Comparison of ENCODE assay signal across 8 cellular contexts in the genomic region with DNA sequence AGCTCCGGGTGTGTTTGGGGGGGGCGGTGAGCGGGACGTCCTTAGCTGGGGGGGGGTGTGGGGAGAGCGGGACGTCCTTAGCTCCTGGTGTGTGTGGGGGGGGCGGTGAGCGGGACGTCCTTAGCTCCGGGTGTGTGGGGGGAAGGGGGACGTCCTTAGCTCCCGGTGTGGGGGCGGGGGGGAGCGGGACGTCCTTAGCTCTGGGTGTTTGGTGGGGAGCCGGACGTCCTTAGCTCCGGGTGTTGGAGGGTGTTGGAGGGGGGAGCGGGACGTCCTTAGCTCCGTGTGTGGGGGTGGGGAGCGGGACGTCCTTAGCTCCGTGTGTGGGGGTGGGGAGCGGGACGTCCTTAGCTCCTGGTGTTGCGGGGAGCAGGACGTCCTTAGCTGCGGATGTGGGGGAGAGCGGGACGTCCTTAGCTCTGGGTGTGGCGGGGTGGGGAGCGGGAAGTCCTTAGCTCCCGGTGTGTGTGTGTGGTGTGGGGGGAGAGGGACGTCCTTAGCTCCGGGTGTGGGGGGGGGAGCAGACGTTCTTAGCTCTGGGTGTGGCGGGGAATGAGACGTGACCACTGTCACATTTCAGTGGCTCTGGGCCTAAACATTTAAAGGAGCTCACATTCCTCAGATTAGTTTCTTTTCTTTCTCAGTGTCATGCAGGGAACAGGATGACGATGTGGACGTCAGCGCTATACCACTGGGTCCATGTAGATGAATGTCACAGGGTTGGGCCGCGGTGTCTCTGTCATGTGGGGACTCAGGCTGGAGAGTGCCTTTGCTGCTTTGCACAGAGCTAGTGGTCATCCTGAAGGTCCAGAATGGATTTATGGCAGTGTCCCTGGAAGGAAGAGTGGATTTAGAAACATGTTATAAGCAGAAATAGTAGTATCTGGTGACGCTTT.
DNase-seq lines count a peak whose midpoint lies in the region; ATAC-seq and TF ChIP-seq lines count a peak whose summit lies in the region.

No MANE protein-coding gene starts in this region.

- CTCF ChIA-PET in AG04449 (lab: Yijun Ruan, JAX) = interaction anchor here (0.5 to 1.1 kb wide), 2 partner anchors 21 to 80 kb away, joined by 3 read pairs; no protein-coding TSS in a partner anchor

- H3K4me3 ChIP-seq in AG04449 (ENCODE audit: low read depth, low read length) (peak overlapping the region; percentile 54), iPS-20b (ENCODE audit: low read length) (peak overlapping the region; percentile 74), skin epidermis (peak overlapping the region; percentile 38 to 60 (median 48))

- peaks cover 5% of the 10 kb centered on the region; the same call in 1 of the 2 replicates for H3K27me3 ChIP-seq in iPS-20b (ENCODE audit: insufficient read depth, low read length)

- DNase-seq in AG04449 (ENCODE audit: low read depth, low spot score) (peak; percentile 78), SW480 (ENCODE audit: low spot score) (peak; percentile 77), T47D (ENCODE audit: low read depth in 1 of 2, low spot score in 1 of 2) (peak; percentile 28 to 75), NOMO-1 treated with dmso at 0.1 percent for 144 hours (lab: John Stamatoyannopoulos, UW; ENCODE audit: unreplicated experiment) (no peak)

- H3K36me3 ChIP-seq in iPS-20b (ENCODE audit: insufficient read depth, low read depth, low read length) = no peaks in the 10 kb centered on the region

- peak; percentile 40 for ATAC-seq in GM18873 (IDR thresholded peaks at IDR 0.05; ENCODE audit: low FRiP score, unreplicated experiment)
- peak; percentile 35 for ATAC-seq in HG03442 (IDR thresholded peaks at IDR 0.05; ENCODE audit: unreplicated experiment)

- peaks cover 30% of the 10 kb centered on the region for H3K4me1 ChIP-seq in iPS-20b (ENCODE audit: insufficient read depth, low read length)

- POLR2A ChIA-PET in AG04449 (lab: Yijun Ruan, JAX) = interaction anchor here (0.7 to 1.9 kb wide), 7 partner anchors 26 to 159 kb away, joined by 3 to 8 read pairs (median 3); partner anchors contain the start of genes ESYT2 and NCAPG2

- H3K9me3 ChIP-seq in iPS-20b (ENCODE audit: insufficient read depth, low read depth, low read length) = no peaks in the 10 kb centered on the region

- H3K27ac ChIP-seq in iPS-20b (ENCODE audit: low read length) (no peak overlapping the region), skin epidermis (peak overlapping the region; percentile 37 to 93 (median 84))

- in situ Hi-C loops in T47D (cut with HindIII; ENCODE audit: low pct_unique_long_range_greater_than_20kb, low sequenced_read_pairs) = no loop called here

- TF ChIP-seq CTCF in AG04449 (IDR thresholded peaks at IDR 0.05; ENCODE audit: insufficient read depth, low read length, missing control alignments) = no peak

- peak overlapping the region; percentile 24; the same call in 1 of the 2 replicates for H3K9ac ChIP-seq in iPS-20b (ENCODE audit: low read depth, low read length)
